In the genomic region with DNA sequence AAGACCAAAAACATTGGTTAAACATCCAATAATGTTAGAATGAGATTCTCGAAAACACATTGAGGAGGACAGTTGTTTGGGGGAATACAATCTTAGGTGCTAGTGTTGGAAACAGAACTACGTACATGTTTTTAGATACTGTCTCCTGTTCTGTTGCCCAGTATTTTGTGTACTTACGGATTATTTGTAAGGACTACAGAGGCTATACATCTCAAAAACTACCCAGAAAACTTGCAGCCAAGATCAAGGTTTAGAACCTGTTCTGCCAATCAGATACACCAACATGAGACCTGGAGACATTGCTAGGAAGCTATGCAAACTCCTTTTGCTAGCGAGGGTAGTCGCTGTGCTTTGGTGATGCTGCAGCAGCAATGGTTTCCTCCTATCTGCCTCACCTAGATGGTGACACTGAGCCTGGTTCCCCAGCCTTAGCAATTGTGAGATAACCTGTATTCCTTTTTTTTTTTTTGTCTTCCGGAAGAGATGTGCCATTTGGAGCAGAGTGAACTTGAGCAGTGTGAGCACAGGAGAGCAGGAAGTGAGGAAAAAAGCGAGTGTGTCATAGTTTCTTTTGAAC, we compare ENCODE assay signal across 16 cellular contexts. TPM values are rescaled to one million over a fixed set of nuclear protein-coding genes. Genes with fewer than 3 reads are reported as not detected.
"Had no signal": no experiment of that assay in that cellular context is flagged by ENCODE, and none has a peak within 500 bp of the region (broad histone marks: within the 10 kb centered on the region; RNA-seq: fewer than 3 reads in every experiment).

No MANE protein-coding gene starts in this region.

- ATAC-seq: activated CD4-positive, CD25-positive, alpha-beta regulatory T cell treated with anti-CD3 and anti-CD28 coated beads, Interleukin-2, amount 50 U/mL, for 24 hours; activated CD8-positive, alpha-beta memory T cell treated with anti-CD3 and anti-CD28 coated beads, Interleukin-2, amount 10 ng/mL, durations not matched to agents 7 days and 5 days; heart right ventricle had no signal

- H3K4me3 Mint-ChIP-seq: activated CD8-positive, alpha-beta memory T cell treated with anti-CD3 and anti-CD28 coated beads, Interleukin-2, amount 10 ng/mL, durations not matched to agents 7 days and 5 days had no signal

- DNase-seq: activated CD4-positive, alpha-beta T cell treated with anti-CD3 and anti-CD28 coated beads, Interleukin-2, amount 50 U/mL, for 48 hours; activated CD8-positive, alpha-beta memory T cell treated with anti-CD3 and anti-CD28 coated beads, Interleukin-2, amount 10 ng/mL, durations not matched to agents 7 days and 5 days; adrenal gland; colonic mucosa; heart right ventricle; kidney; substantia nigra; T-helper 2 cell; upper lobe of left lung had no signal

- H3K27me3 ChIP-seq: adrenal gland, colonic mucosa, heart right ventricle, right atrium auricular region, upper lobe of left lung had no signal

- H3K27ac ChIP-seq: adrenal gland, colonic mucosa, heart right ventricle, right atrium auricular region, upper lobe of left lung had no signal

- H3K27ac Mint-ChIP-seq: activated CD8-positive, alpha-beta memory T cell treated with anti-CD3 and anti-CD28 coated beads, Interleukin-2, amount 10 ng/mL, durations not matched to agents 7 days and 5 days had no signal

- H3K4me3 ChIP-seq: adrenal gland, colonic mucosa, heart right ventricle, right atrium auricular region, smooth muscle cell, upper lobe of left lung had no signal

- H3K4me1 ChIP-seq: adrenal gland, colonic mucosa, heart right ventricle, right atrium auricular region, upper lobe of left lung had no signal

- H3K4me2 ChIP-seq: smooth muscle cell had no signal

RNA-seq across cellular contexts. Expression of a gene that starts 36.1 kb away (rescaled TPM):
- total RNA-seq: activated CD8-positive, alpha-beta memory T cell treated with anti-CD3 and anti-CD28 coated beads, Interleukin-2, amount 10 ng/mL, durations not matched to agents 7 days and 5 days; cardiac septum; colonic mucosa; fibroblast of lung; frontal cortex; heart right ventricle; mesenteric fat pad; upper lobe of left lung had no signal
- polyA plus RNA-seq: fibroblast of lung had no signal
